Comparison of ENCODE assay signal across 27 cellular contexts in the genomic region with DNA sequence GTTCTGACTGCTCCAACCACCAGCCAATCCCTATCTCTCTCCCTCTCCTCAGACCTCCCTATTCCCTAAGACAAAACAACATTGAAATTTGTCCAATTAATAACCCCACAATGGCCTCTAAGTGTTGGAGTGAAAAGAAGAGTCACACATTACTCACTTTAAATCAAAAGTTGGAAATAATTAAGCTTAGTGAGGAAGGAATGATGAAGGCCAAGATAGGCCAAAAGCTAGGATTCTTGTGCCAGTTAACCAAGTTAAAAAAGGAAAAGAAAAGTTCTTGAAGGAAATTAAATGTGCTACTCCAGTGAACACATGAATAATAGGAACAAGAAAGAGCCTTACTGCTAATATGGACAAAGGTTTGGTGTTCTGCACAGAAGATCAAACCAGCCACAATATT. TPM values are rescaled to one million over a fixed set of nuclear protein-coding genes. Genes with fewer than 3 reads are reported as not detected.
DNase-seq lines count a peak whose midpoint lies in the region; ATAC-seq and TF ChIP-seq lines count a peak whose summit lies in the region.
"Had no signal": no experiment of that assay in that cellular context is flagged by ENCODE, and none has a peak within 500 bp of the region (broad histone marks: within the 10 kb centered on the region; RNA-seq: fewer than 3 reads in every experiment).

No MANE protein-coding gene starts in this region.

- H3K4me1 ChIP-seq in upper lobe of left lung: peaks cover 4 to 18% (median 10%) of the 10 kb centered on the region in 4 donors

- H3K27ac ChIP-seq in upper lobe of left lung: no peak overlapping the region
- H3K27ac ChIP-seq: RWPE1 had no signal

- TF ChIP-seq EP300 in upper lobe of left lung (IDR thresholded peaks at IDR 0.05): no peak

- intact Hi-C loops in natural killer cell (cut with micrococcal nuclease): no loop called here

- no peak for TF ChIP-seq CTCF in natural killer cell (IDR thresholded peaks at IDR 0.05)
- no peak for TF ChIP-seq CTCF in nephron (IDR thresholded peaks at IDR 0.05; ENCODE audit: unreplicated experiment in 3 of 3)
- no peak for TF ChIP-seq CTCF in upper lobe of left lung (IDR thresholded peaks at IDR 0.05)

- no peaks in the 10 kb centered on the region for H3K9me3 Mint-ChIP-seq in natural killer cell treated with Interleukin-12 subunit alpha and Interleukin-12 subunit beta and Interleukin-15 and Interleukin-18, amount 100 ng/mL, for 72 hours
- no peaks in the 10 kb centered on the region for H3K9me3 Mint-ChIP-seq in natural killer cell
- peaks cover 0 to 2% of the 10 kb centered on the region in 2 donors for H3K9me3 Mint-ChIP-seq in effector memory CD8-positive, alpha-beta T cell
- H3K9me3 Mint-ChIP-seq in nephron: peaks cover 2% of the 10 kb centered on the region
- H3K9me3 Mint-ChIP-seq: HFFc6 had no signal

- no peak for TF ChIP-seq POLR2A in upper lobe of left lung (IDR thresholded peaks at IDR 0.05)

- no peaks in the 10 kb centered on the region for H3K27me3 ChIP-seq in upper lobe of left lung

- H3K4me3 Mint-ChIP-seq in natural killer cell treated with Interleukin-12 subunit alpha and Interleukin-12 subunit beta and Interleukin-15 and Interleukin-18, amount 100 ng/mL, for 72 hours: no peak overlapping the region
- H3K4me3 Mint-ChIP-seq in natural killer cell: no peak overlapping the region
- no peak overlapping the region for H3K4me3 Mint-ChIP-seq in effector memory CD8-positive, alpha-beta T cell
- H3K4me3 Mint-ChIP-seq in nephron: no peak overlapping the region
- H3K4me3 Mint-ChIP-seq: CD4-positive, alpha-beta memory T cell; HFFc6 had no signal

- no peak overlapping the region for H3K4me3 ChIP-seq in upper lobe of left lung
- H3K4me3 ChIP-seq: GM12878, HAP-1 had no signal

- no peak for DNase-seq in natural killer cell treated with Interleukin-12 subunit alpha and Interleukin-12 subunit beta and Interleukin-15 and Interleukin-18, amount 100 ng/mL, for 72 hours (ENCODE audit: low spot score)
- DNase-seq in natural killer cell (no peak), upper lobe of left lung (no peak), DMS 273 treated with DMSO at 0.1 percent for 48 hours (lab: John Stamatoyannopoulos, UW) (no peak), AG20443 (ENCODE audit: low spot score) (no peak)
- no peak for DNase-seq in effector memory CD8-positive, alpha-beta T cell
- DNase-seq: 8988T; ACHN; CD4-positive, alpha-beta memory T cell; COR-L47; DMS79; EL; GDM1; GOT3; HFFc6; NCI-H1092; NCI-H1417 treated with DMSO at 0.1 percent for 48 hours; NCI-H1694 treated with DMSO at 0.1 percent for 48 hours; NCI-H2081; NCI-H226; NCI-H510A; NCI-H69; SHP77 had no signal

- no peaks in the 10 kb centered on the region for H3K36me3 ChIP-seq in upper lobe of left lung
- H3K36me3 ChIP-seq: HAP-1 had no signal

- H3K27me3 Mint-ChIP-seq in natural killer cell treated with Interleukin-12 subunit alpha and Interleukin-12 subunit beta and Interleukin-15 and Interleukin-18, amount 100 ng/mL, for 72 hours: no peaks in the 10 kb centered on the region
- H3K27me3 Mint-ChIP-seq in natural killer cell (ENCODE audit: low read depth in 2 of 2) (no peaks in the 10 kb centered on the region), nephron (ENCODE audit: low read depth) (no peaks in the 10 kb centered on the region)
- no peaks in the 10 kb centered on the region for H3K27me3 Mint-ChIP-seq in effector memory CD8-positive, alpha-beta T cell
- H3K27me3 Mint-ChIP-seq: CD4-positive, alpha-beta memory T cell had no signal

- no peaks in the 10 kb centered on the region for H3K9me3 ChIP-seq in upper lobe of left lung
- H3K9me3 ChIP-seq: HAP-1 had no signal

- peaks cover 44 to 50% of the 10 kb centered on the region in 2 donors for H3K4me1 Mint-ChIP-seq in natural killer cell treated with Interleukin-12 subunit alpha and Interleukin-12 subunit beta and Interleukin-15 and Interleukin-18, amount 100 ng/mL, for 72 hours (ENCODE audit: low read depth in 2 of 2)
- peaks cover 51 to 76% of the 10 kb centered on the region in 2 donors for H3K4me1 Mint-ChIP-seq in natural killer cell
- H3K4me1 Mint-ChIP-seq in effector memory CD8-positive, alpha-beta T cell (ENCODE audit: low read depth in 2 of 2): peaks cover 20 to 47% of the 10 kb centered on the region in 2 donors
- H3K4me1 Mint-ChIP-seq in nephron: peaks cover 13% of the 10 kb centered on the region

- H3K27ac Mint-ChIP-seq in natural killer cell treated with Interleukin-12 subunit alpha and Interleukin-12 subunit beta and Interleukin-15 and Interleukin-18, amount 100 ng/mL, for 72 hours: peak overlapping the region; percentile 43 to 61
- peak overlapping the region in 1 of 2 donors; percentile 54 for H3K27ac Mint-ChIP-seq in natural killer cell
- H3K27ac Mint-ChIP-seq in effector memory CD8-positive, alpha-beta T cell: peak overlapping the region; percentile 15 to 75
- peak overlapping the region; percentile 49 to 62 (median 50) for H3K27ac Mint-ChIP-seq in nephron
- H3K27ac Mint-ChIP-seq: HFFc6 had no signal

- no peak for ATAC-seq in natural killer cell treated with Interleukin-12 subunit alpha and Interleukin-12 subunit beta and Interleukin-15 and Interleukin-18, amount 100 ng/mL, for 72 hours
- ATAC-seq in natural killer cell: no peak
- no peak for ATAC-seq in effector memory CD8-positive, alpha-beta T cell (replicated peaks)
- no peak for ATAC-seq in upper lobe of left lung (ENCODE audit: low FRiP score in 2 of 2)
- ATAC-seq: GM12878 had no signal

- H3K36me3 Mint-ChIP-seq in natural killer cell treated with Interleukin-12 subunit alpha and Interleukin-12 subunit beta and Interleukin-15 and Interleukin-18, amount 100 ng/mL, for 72 hours: peaks cover 5% of the 10 kb centered on the region
- H3K36me3 Mint-ChIP-seq in natural killer cell (no peaks in the 10 kb centered on the region), nephron (ENCODE audit: low read depth) (peaks cover 8% of the 10 kb centered on the region)
- peaks cover 10% of the 10 kb centered on the region for H3K36me3 Mint-ChIP-seq in effector memory CD8-positive, alpha-beta T cell (ENCODE audit: insufficient read depth)

RNA-seq across cellular contexts. Expression of a gene that starts 55.5 kb away (rescaled TPM):
- 10 to 100 TPM; 70.9 to 74.1 TPM for total RNA-seq in natural killer cell treated with Interleukin-12 subunit alpha and Interleukin-12 subunit beta and Interleukin-15 and Interleukin-18, amount 100 ng/mL, for 72 hours
- total RNA-seq in natural killer cell (100 to 1,000 TPM; 172 to 202 (median 175) TPM), upper lobe of left lung (100 to 1,000 TPM in 1 of 6 donors, 10 to 100 TPM in 5; 36.5 to 116 (median 52.5) TPM)
